8 cellular contexts compared by ENCODE assay signal in the genomic region with DNA sequence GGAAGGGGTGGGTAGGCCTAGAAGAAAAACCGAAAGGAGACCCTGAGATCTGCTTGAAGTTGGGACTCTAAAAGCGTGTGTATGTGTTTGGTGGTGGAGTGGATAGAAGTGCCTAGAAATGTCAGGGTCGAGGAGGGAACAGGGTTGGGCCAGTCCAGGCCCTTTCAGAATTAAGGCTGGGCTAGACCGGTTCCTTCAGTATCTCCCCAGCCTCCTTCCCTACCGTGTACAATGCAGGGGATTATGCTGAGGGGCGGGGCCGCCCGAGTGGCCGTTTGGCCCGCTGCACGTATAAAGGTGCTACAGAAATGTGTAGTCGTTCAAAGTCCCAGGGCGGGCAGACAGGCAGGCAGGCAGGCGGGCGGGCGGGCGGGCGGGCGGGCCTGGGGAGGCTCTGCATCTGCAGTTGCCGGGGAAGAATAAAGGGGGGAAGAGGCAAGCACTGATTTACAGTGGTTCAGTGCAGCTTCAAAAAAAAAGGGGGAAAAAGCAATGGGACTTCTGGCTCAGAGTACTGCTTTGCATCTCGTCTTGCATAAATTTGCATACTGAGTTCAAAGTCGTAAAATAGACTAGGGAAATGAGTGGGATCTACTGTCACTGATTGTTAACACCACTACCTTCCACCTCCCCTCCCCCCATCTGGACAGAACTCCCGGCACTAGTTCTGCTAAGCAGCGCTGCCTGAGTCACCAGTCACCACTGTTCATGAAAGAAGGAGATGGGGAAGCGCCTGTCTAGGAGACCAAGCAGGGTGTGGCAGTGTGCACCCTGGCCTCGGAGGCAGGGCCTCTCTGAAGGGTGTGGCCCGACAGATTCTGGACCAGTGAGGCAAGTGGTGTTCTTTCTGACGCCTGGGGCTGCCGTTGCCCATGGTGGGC. TPM values are rescaled to one million over a fixed set of nuclear protein-coding genes. Genes with fewer than 3 reads are reported as not detected.
DNase-seq lines count a peak whose midpoint lies in the region; ATAC-seq and TF ChIP-seq lines count a peak whose summit lies in the region.

No MANE protein-coding gene starts in this region.

- no peak overlapping the region for H3K4me3 Mint-ChIP-seq in natural killer cell

- intact Hi-C loops in PC-9 (cut with micrococcal nuclease; ENCODE audit: unreplicated experiment) (loop anchor here (2.0 kb wide), 1 partner anchor 28 kb away; no protein-coding TSS in a partner anchor), natural killer cell (cut with micrococcal nuclease) (no loop called here)

- H3K27me3 Mint-ChIP-seq in natural killer cell (ENCODE audit: low read depth in 2 of 2): peaks cover 38 to 58% of the 10 kb centered on the region in 2 donors

- H3K9me3 ChIP-seq in HEK293 (ENCODE audit: control insufficient read depth, insufficient read depth, low read depth, low read length) (no peaks in the 10 kb centered on the region), PC-9 (ENCODE audit: insufficient read depth, low read depth) (no peaks in the 10 kb centered on the region)

- H3K36me3 ChIP-seq in HEK293 (ENCODE audit: control insufficient read depth in 2 of 2, insufficient read depth in 1 of 2, low read length in 2 of 2) (peaks cover 0 to 6% of the 10 kb centered on the region in 2 experiments; a peak in 2 of 3 replicates), PC-9 (ENCODE audit: low read depth) (no peaks in the 10 kb centered on the region)

- no peaks in the 10 kb centered on the region for H3K9me2 ChIP-seq in PC-9 (ENCODE audit: insufficient read depth)

- ATAC-seq in GM18907 (IDR thresholded peaks at IDR 0.05; ENCODE audit: unreplicated experiment) (no peak), natural killer cell (no peak), HG02642 (IDR thresholded peaks at IDR 0.05; ENCODE audit: poor library complexity, unreplicated experiment) (no peak)

- no peak overlapping the region for H2AFZ ChIP-seq in PC-9

- H3K4me1 Mint-ChIP-seq in natural killer cell: peaks cover 25 to 46% of the 10 kb centered on the region in 2 donors

- peaks cover 19% of the 10 kb centered on the region for H3K4me1 ChIP-seq in HEK293 (ENCODE audit: control insufficient read depth, insufficient read depth, low read length)
- H3K4me1 ChIP-seq in PC-9 (replicated peaks; ENCODE audit: insufficient read depth): peaks cover 42% of the 10 kb centered on the region

- CTCF ChIA-PET in HEK293 (lab: Yijun Ruan, JAX) (no interaction called here), PC-9 (lab: Charles Lee) (interaction anchor here (0.6 to 0.7 kb wide), 2 partner anchors 28 to 123 kb away, joined by 3 to 4 read pairs; no protein-coding TSS in a partner anchor)

- BruUV-seq in PC-9 (replicated peaks; lab: Mats Ljungman, UMichigan): no TSS peak

- DNase-seq in PC-9 (peak; percentile 60 to 66), fibroblast of the conjunctiva (ENCODE audit: low read depth) (peak; percentile 77), retina (peak; percentile 70), natural killer cell (no peak), cerebellar nuclear complex (lab: John Stamatoyannopoulos, UW) (no peak)

- POLR2A ChIA-PET in HEK293 (lab: Yijun Ruan, JAX) (interaction anchor here (1.0 kb wide), 1 partner anchor 13 kb away, joined by 3 read pairs; no protein-coding TSS in a partner anchor), PC-9 (lab: Charles Lee; ENCODE audit: unreplicated experiment) (no interaction called here)

- H4K20me1 ChIP-seq in PC-9 (ENCODE audit: insufficient read depth): no peaks in the 10 kb centered on the region

- H3F3A ChIP-seq in PC-9 (ENCODE audit: insufficient read depth, low read depth): peaks cover 6% of the 10 kb centered on the region; the same call in 1 of the 2 replicates

- peaks cover 25% of the 10 kb centered on the region for H3K79me2 ChIP-seq in PC-9 (ENCODE audit: low read depth)

- no peak overlapping the region for H3K27ac Mint-ChIP-seq in natural killer cell

- H3K36me3 Mint-ChIP-seq in natural killer cell: no peaks in the 10 kb centered on the region

- H3K27ac ChIP-seq in HEK293 (ENCODE audit: extremely low read depth, low read depth, low read length) (no peak overlapping the region), PC-9 (no peak overlapping the region)

- H3K4me3 ChIP-seq in HEK293 (ENCODE audit: low read depth, low read length) (no peak overlapping the region), PC-9 (no peak overlapping the region; the same call in 1 of the 2 replicates)

- no peaks in the 10 kb centered on the region for H3K9me3 Mint-ChIP-seq in natural killer cell

- H3K4me2 ChIP-seq in PC-9: peak overlapping the region; percentile 59

- no peaks in the 10 kb centered on the region for H3K27me3 ChIP-seq in PC-9 (ENCODE audit: insufficient read depth, low read depth)

- TF ChIP-seq CTCF in HEK293 (tag by site-specific recombination; IDR thresholded peaks at IDR 0.05) (no peak), PC-9 (conservative IDR thresholded peaks at IDR 0.05) (no peak), natural killer cell (IDR thresholded peaks at IDR 0.05) (no peak)

TF ChIP-seq in HEK293, 187 proteins besides CTCF, POLR2A, EP300 and RAD21:
- TF ChIP-seq, protein P1, sequence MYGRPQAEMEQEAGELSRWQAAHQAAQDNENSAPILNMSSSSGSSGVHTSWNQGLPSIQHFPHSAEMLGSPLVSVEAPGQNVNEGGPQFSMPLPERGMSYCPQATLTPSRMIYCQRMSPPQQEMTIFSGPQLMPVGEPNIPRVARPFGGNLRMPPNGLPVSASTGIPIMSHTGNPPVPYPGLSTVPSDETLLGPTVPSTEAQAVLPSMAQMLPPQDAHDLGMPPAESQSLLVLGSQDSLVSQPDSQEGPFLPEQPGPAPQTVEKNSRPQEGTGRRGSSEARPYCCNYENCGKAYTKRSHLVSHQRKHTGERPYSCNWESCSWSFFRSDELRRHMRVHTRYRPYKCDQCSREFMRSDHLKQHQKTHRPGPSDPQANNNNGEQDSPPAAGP (tag by site-specific recombination; IDR thresholded peaks at IDR 0.05): peak; percentile 36; the same call in 1 of the 2 replicates
- TF ChIP-seq ZNF146 (tag by site-specific recombination; IDR thresholded peaks at IDR 0.05) (no peak), KLF1 (tag by site-specific recombination; IDR thresholded peaks at IDR 0.05) (peak; percentile 62), ZNF548 (tag by site-specific recombination; IDR thresholded peaks at IDR 0.05) (no peak)
- TF ChIP-seq, protein P2, sequence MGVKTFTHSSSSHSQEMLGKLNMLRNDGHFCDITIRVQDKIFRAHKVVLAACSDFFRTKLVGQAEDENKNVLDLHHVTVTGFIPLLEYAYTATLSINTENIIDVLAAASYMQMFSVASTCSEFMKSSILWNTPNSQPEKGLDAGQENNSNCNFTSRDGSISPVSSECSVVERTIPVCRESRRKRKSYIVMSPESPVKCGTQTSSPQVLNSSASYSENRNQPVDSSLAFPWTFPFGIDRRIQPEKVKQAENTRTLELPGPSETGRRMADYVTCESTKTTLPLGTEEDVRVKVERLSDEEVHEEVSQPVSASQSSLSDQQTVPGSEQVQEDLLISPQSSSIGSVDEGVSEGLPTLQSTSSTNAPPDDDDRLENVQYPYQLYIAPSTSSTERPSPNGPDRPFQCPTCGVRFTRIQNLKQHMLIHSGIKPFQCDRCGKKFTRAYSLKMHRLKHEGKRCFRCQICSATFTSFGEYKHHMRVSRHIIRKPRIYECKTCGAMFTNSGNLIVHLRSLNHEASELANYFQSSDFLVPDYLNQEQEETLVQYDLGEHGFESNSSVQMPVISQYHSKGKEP (tag by site-specific recombination; IDR thresholded peaks at IDR 0.05): no peak
TF ChIP-seq in HEK293: peak in this region for 2.

RNA-seq across cellular contexts. Expression of gene IGFBP2, which starts 3.6 kb away (rescaled TPM):
- total RNA-seq in PC-9 (2021): 106 and 133 TPM in 2 replicates
- under 1 TPM in 1 of 3 donors, not detected in 2; 0.21 TPM for total RNA-seq in natural killer cell

RNA-seq across cellular contexts. Expression of gene IGFBP5, which starts 58.5 kb away (rescaled TPM):
- total RNA-seq in PC-9 (2021) (5.5 and 10.0 TPM in 2 replicates), natural killer cell (not detected)

Comparison
In these comparisons a context has a peak if more than half of its experiments do, and no peak if none do; other contexts are left out.
1. DNase-seq: peak in PC-9 (2 of 2), fibroblast of the conjunctiva (single experiment) and retina (single experiment); none in natural killer cell (single experiment) and cerebellar nuclear complex (0 of 2).
2. RNA of gene IGFBP2, which starts 3.6 kb away (total RNA-seq): 106 to 133 TPM in PC-9; 0.21 TPM in natural killer cell; every median in the first group is over 10 times any median in the second.